In the genomic region with DNA sequence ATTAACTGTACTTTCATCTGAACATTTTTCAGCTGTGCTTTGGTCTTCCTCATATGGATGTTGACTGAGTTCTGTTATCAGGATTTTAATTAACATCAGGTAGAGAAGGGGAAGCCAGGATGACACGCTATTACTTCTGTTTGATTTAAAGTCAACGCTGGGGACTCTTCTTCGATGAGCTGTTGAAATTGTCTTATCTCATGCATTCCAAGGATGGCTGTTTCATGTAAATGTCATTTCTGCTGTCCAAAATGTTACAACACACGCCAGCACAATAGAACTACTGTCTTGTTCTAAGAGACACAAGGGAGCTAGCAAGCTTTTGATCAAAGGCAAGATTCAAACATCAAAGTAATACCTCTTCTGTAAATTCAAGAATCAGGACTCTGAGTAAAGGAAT, we compare ENCODE assay signal across 26 cellular contexts.
A peak's percentile ranks its signal among the peaks of the same experiment; 100 is the strongest.
DNase-seq lines count a peak whose midpoint lies in the region; ATAC-seq and TF ChIP-seq lines count a peak whose summit lies in the region.
"Had no signal": no experiment of that assay in that cellular context is flagged by ENCODE, and none has a peak within 500 bp of the region (broad histone marks: within the 10 kb centered on the region; RNA-seq: fewer than 3 reads in every experiment).

No MANE protein-coding gene starts in this region.

- peak overlapping the region; percentile 15 for H2AFZ ChIP-seq in smooth muscle cell (ENCODE audit: low read depth)
- H2AFZ ChIP-seq: parathyroid adenoma had no signal

- H4K20me1 ChIP-seq in smooth muscle cell (ENCODE audit: low read depth): no peaks in the 10 kb centered on the region

- peaks cover 8% of the 10 kb centered on the region for H3F3A ChIP-seq in smooth muscle cell (ENCODE audit: low read depth)

- no peak for TF ChIP-seq EP300 in tibial nerve (IDR thresholded peaks at IDR 0.05)

- H3K27ac ChIP-seq in right atrium auricular region (no peak overlapping the region), smooth muscle cell (ENCODE audit: low read depth) (peak overlapping the region; percentile 28), tibial nerve (no peak overlapping the region)
- H3K27ac ChIP-seq: foreskin keratinocyte, parathyroid adenoma, SK-N-MC, transverse colon had no signal

- DNase-seq in Right ventricle myocardium superior: no peak
- no peak for DNase-seq in right atrium auricular region (ENCODE audit: low spot score)
- peak; percentile 97 for DNase-seq in amniotic epithelial cell (ENCODE audit: low read depth)
- DNase-seq in hepatic stellate cell (ENCODE audit: low spot score): peak; percentile 16
- no peak for DNase-seq in smooth muscle cell (lab: John Stamatoyannopoulos, UW; ENCODE audit: unreplicated experiment)
- DNase-seq in tibial nerve (ENCODE audit: low spot score in 2 of 2): no peak
- no peak for DNase-seq in NCI-H345 treated with DMSO at 0.1 percent for 48 hours (lab: John Stamatoyannopoulos, UW; ENCODE audit: unreplicated experiment)
- DNase-seq in G401 (ENCODE audit: low spot score): no peak
- DNase-seq: 8988T; activated CD4-positive, alpha-beta T cell treated with anti-CD3 and anti-CD28 coated beads for 48 hours; aorta; DMS53; foreskin keratinocyte; immature natural killer cell; Karpas-422; mucosa of descending colon; NCI-H1436 treated with DMSO at 0.1 percent for 48 hours; NCI-H2107; NCI-H510A; nephron progenitor cell; stimulated activated CD8-positive, alpha-beta memory T cell treated with anti-CD3 and anti-CD28 coated beads, Interleukin-4, amount 100 ng/mL, for 48 hours; transverse colon had no signal

- H3K4me1 ChIP-seq in right atrium auricular region (peaks cover 0 to 6% of the 10 kb centered on the region in 2 donors), smooth muscle cell (ENCODE audit: low read depth) (peaks cover under 1% of the 10 kb centered on the region), tibial nerve (peaks cover 0 to 6% (median 0%) of the 10 kb centered on the region in 4 donors)
- H3K4me1 ChIP-seq: foreskin keratinocyte, HAP-1, transverse colon had no signal

- TF ChIP-seq POLR2A in tibial nerve (IDR thresholded peaks at IDR 0.05): no peak

- H3K79me2 ChIP-seq in smooth muscle cell (ENCODE audit: low read depth): no peaks in the 10 kb centered on the region
- H3K79me2 ChIP-seq: parathyroid adenoma had no signal

- intact Hi-C loops in Right ventricle myocardium superior (cut with DNase I): no loop called here

- in situ Hi-C loops in G401 (cut with HindIII; ENCODE audit: low sequenced_read_pairs): no loop called here

- H3K9ac ChIP-seq in smooth muscle cell (ENCODE audit: low read depth): no peak overlapping the region
- H3K9ac ChIP-seq: parathyroid adenoma had no signal

- H3K9me3 ChIP-seq in right atrium auricular region: no peaks in the 10 kb centered on the region
- H3K9me3 ChIP-seq in smooth muscle cell (replicated peaks; ENCODE audit: low read depth): no peaks in the 10 kb centered on the region
- no peaks in the 10 kb centered on the region for H3K9me3 ChIP-seq in tibial nerve
- H3K9me3 ChIP-seq: HAP-1, mucosa of descending colon, transverse colon had no signal

- H3K36me3 ChIP-seq in right atrium auricular region (no peaks in the 10 kb centered on the region), smooth muscle cell (ENCODE audit: low read depth) (no peaks in the 10 kb centered on the region), tibial nerve (no peaks in the 10 kb centered on the region)
- H3K36me3 ChIP-seq: HAP-1, transverse colon had no signal

- peak; percentile 59 for ATAC-seq in Right ventricle myocardium superior (ENCODE audit: poor library complexity)
- ATAC-seq: foreskin keratinocyte, mucosa of descending colon, Panc1 had no signal

- under 1% methylated on average over 4 of the region's 4 CpGs for WGBS in smooth muscle cell (ENCODE audit: low lambda C conversion rate)
- 38 to 40% methylated on average over 4 of the region's 4 CpGs for WGBS in tibial nerve, 2 donors

- H3K27me3 ChIP-seq in right atrium auricular region: no peaks in the 10 kb centered on the region
- H3K27me3 ChIP-seq in smooth muscle cell (ENCODE audit: low read depth): no peaks in the 10 kb centered on the region
- H3K27me3 ChIP-seq in tibial nerve: no peaks in the 10 kb centered on the region
- H3K27me3 ChIP-seq: transverse colon had no signal

- peak overlapping the region; percentile 20 for H3K4me2 ChIP-seq in smooth muscle cell

- TF ChIP-seq CTCF in right atrium auricular region (IDR thresholded peaks at IDR 0.05) (no peak), smooth muscle cell (IDR thresholded peaks at IDR 0.05; ENCODE audit: borderline replicate concordance, insufficient read depth, poor library complexity, severe bottlenecking) (no peak), tibial nerve (IDR thresholded peaks at IDR 0.05) (no peak)

- H3K4me3 ChIP-seq in right atrium auricular region (no peak overlapping the region), smooth muscle cell (no peak overlapping the region), tibial nerve (no peak overlapping the region)
- H3K4me3 ChIP-seq: HAP-1, mucosa of descending colon, SK-N-MC, transverse colon had no signal

Comparison
In these comparisons a context has a peak if more than half of its experiments do, and no peak if none do; other contexts are left out.
1. DNase-seq: peak in amniotic epithelial cell (single experiment) and hepatic stellate cell (single experiment); none in Right ventricle myocardium superior (single experiment), right atrium auricular region (single experiment), smooth muscle cell (single experiment), tibial nerve (0 of 2), NCI-H345 treated with DMSO at 0.1 percent for 48 hours (single experiment) and G401 (single experiment).